2 cellular contexts compared by ENCODE assay signal in genomic region chr19:8132858-8133458, GRCh38.
TF ChIP-seq lines count a peak whose summit lies in the region.

No MANE protein-coding gene starts in this region.

TF ChIP-seq in A549, 52 proteins besides CTCF, POLR2A, EP300 and RAD21 (continued from another document):
- TF ChIP-seq HOXA7 (CRISPR knock-in tag; IDR thresholded peaks at IDR 0.05) (no peak), KDM5A (IDR thresholded peaks at IDR 0.05) (no peak), NPAS2 (CRISPR knock-in tag; IDR thresholded peaks at IDR 0.05; ENCODE audit: borderline replicate concordance) (no peak), NFE2L2 (conservative IDR thresholded peaks at IDR 0.05; ENCODE audit: low read length) (no peak), FOSL2 (IDR thresholded peaks at IDR 0.05) (no peak), FOSL2 (CRISPR knock-in tag; IDR thresholded peaks at IDR 0.05) (no peak), MYC (IDR thresholded peaks at IDR 0.05; ENCODE audit: borderline replicate concordance, low read length) (no peak), SMC3 (IDR thresholded peaks at IDR 0.05) (no peak)
- TF ChIP-seq, protein P1, sequence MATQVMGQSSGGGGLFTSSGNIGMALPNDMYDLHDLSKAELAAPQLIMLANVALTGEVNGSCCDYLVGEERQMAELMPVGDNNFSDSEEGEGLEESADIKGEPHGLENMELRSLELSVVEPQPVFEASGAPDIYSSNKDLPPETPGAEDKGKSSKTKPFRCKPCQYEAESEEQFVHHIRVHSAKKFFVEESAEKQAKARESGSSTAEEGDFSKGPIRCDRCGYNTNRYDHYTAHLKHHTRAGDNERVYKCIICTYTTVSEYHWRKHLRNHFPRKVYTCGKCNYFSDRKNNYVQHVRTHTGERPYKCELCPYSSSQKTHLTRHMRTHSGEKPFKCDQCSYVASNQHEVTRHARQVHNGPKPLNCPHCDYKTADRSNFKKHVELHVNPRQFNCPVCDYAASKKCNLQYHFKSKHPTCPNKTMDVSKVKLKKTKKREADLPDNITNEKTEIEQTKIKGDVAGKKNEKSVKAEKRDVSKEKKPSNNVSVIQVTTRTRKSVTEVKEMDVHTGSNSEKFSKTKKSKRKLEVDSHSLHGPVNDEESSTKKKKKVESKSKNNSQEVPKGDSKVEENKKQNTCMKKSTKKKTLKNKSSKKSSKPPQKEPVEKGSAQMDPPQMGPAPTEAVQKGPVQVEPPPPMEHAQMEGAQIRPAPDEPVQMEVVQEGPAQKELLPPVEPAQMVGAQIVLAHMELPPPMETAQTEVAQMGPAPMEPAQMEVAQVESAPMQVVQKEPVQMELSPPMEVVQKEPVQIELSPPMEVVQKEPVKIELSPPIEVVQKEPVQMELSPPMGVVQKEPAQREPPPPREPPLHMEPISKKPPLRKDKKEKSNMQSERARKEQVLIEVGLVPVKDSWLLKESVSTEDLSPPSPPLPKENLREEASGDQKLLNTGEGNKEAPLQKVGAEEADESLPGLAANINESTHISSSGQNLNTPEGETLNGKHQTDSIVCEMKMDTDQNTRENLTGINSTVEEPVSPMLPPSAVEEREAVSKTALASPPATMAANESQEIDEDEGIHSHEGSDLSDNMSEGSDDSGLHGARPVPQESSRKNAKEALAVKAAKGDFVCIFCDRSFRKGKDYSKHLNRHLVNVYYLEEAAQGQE (IDR thresholded peaks at IDR 0.05): no peak

TF ChIP-seq in K562, 482 proteins besides CTCF, POLR2A, EP300 and RAD21 (continued from another document):
- TF ChIP-seq, protein P2, sequence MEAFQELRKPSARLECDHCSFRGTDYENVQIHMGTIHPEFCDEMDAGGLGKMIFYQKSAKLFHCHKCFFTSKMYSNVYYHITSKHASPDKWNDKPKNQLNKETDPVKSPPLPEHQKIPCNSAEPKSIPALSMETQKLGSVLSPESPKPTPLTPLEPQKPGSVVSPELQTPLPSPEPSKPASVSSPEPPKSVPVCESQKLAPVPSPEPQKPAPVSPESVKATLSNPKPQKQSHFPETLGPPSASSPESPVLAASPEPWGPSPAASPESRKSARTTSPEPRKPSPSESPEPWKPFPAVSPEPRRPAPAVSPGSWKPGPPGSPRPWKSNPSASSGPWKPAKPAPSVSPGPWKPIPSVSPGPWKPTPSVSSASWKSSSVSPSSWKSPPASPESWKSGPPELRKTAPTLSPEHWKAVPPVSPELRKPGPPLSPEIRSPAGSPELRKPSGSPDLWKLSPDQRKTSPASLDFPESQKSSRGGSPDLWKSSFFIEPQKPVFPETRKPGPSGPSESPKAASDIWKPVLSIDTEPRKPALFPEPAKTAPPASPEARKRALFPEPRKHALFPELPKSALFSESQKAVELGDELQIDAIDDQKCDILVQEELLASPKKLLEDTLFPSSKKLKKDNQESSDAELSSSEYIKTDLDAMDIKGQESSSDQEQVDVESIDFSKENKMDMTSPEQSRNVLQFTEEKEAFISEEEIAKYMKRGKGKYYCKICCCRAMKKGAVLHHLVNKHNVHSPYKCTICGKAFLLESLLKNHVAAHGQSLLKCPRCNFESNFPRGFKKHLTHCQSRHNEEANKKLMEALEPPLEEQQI (IDR thresholded peaks at IDR 0.05): no peak
- TF ChIP-seq MCM7 (IDR thresholded peaks at IDR 0.05) (peak in 1 of 2 experiments; percentile 68; a peak in 1 of 4 replicates), PRPF4 (IDR thresholded peaks at IDR 0.05; ENCODE audit: insufficient read depth, low read depth, low read length, poor library complexity, severe bottlenecking) (no peak), MAZ (CRISPR knock-in tag; conservative IDR thresholded peaks at IDR 0.05 in 1 of 2, IDR thresholded peaks at IDR 0.05 in 1 of 2) (no peak)
